In genomic region chr1:209421186-209421585, GRCh38 we compare ENCODE assay signal across 1 cellular context.
TF ChIP-seq lines count a peak whose summit lies in the region.

No MANE protein-coding gene starts in this region.

TF ChIP-seq in GM23338, 12 proteins besides CTCF, POLR2A, EP300 and RAD21 (continued from another document):
- TF ChIP-seq ZNF462 (CRISPR knock-in tag; IDR thresholded peaks at IDR 0.05) (no peak), STAT1 (IDR thresholded peaks at IDR 0.05; ENCODE audit: unreplicated experiment) (no peak), REST (IDR thresholded peaks at IDR 0.05; ENCODE audit: unreplicated experiment) (no peak), EZH2phosphoT487 (IDR thresholded peaks at IDR 0.05; ENCODE audit: unreplicated experiment) (no peak), JUNB (IDR thresholded peaks at IDR 0.05; ENCODE audit: unreplicated experiment) (no peak), EZH2 (IDR thresholded peaks at IDR 0.05; ENCODE audit: low read depth, unreplicated experiment) (no peak)
